8 cellular contexts compared by ENCODE assay signal in the genomic region with DNA sequence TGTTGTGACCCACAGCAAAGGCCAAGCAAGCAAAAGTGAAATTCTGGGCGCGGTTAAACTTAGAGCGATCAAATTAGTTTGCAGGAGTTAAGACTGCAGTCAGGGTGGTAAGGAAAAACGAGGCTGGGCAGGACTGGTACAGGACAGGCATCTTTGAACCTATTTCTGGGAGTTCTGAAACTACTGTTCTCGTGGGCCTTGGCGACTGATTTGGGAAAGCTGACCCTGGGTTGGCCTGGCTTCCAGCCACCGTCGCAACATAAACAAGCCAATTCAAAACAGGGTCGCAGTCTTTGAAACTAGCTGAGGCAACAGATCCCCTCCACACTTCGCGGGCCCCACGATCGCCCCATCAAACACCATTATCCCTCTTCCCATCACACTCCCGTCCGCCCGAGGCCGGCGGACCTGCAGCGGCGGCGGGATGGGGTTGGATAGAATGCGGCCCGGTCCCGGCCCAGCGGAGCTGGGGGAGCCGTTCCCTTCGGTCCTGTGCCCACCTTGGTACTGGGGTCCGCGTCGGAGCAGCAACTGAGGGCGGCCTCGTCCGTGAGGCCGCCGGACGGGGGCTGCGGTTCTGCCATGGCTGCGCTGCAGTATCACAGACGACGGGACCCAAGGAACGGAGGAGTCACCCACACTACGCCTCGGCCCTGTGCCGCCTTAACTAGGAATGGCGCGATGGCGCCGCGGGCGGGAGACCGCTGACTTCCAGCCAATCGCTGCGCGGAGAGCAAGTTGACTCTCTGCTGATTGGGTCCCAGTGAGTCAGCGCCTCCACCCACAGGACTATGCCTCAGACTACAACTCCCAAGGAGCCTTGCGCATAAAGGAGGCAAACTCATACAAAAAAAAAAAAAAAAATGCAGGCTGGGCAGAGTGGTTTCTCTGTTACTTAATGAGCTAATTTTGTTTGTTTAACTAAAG. TPM values are rescaled to one million over a fixed set of nuclear protein-coding genes. Genes with fewer than 3 reads are reported as not detected.
DNase-seq lines count a peak whose midpoint lies in the region; ATAC-seq and TF ChIP-seq lines count a peak whose summit lies in the region.

A gene (minus strand): TSS at position 675 of the 927 bp plus-strand sequence. CDS start 91 bp downstream, at position 584.

- 2% methylated on average over 56 of the region's 56 CpGs for WGBS in smooth muscle cell (ENCODE audit: low lambda C conversion rate)

- CTCF ChIA-PET in activated B cell treated with CpG ODN at 0.5 μM for 24 hours (lab: Charles Lee) = interaction anchor here (0.6 kb wide), 1 partner anchor 222 kb away, joined by 3 read pairs; no protein-coding TSS in a partner anchor

- H3K9ac ChIP-seq in smooth muscle cell (ENCODE audit: low read depth) = peak within 1 kb of the TSS; percentile 88

- H3K27ac ChIP-seq in caudate nucleus (ENCODE audit: low read depth, low read length) (peak within 1 kb of the TSS; percentile 68), smooth muscle cell (ENCODE audit: low read depth) (peak within 1 kb of the TSS; percentile 75)

- H3K27ac Mint-ChIP-seq in activated B cell treated with CpG ODN at 0.5 μM for 24 hours = peak within 1 kb of the TSS; percentile 92

- peaks cover 39% of the 10 kb centered on the region for H3K79me2 ChIP-seq in smooth muscle cell (ENCODE audit: low read depth)

- in situ Hi-C loops in GM18951 (cut with MboI; ENCODE audit: low sequenced_read_pairs, unreplicated experiment) = no loop called here

- H4K20me1 ChIP-seq in smooth muscle cell (ENCODE audit: low read depth) = peaks cover 22% of the 10 kb centered on the region

- H3K27me3 ChIP-seq in smooth muscle cell (ENCODE audit: low read depth) = no peaks in the 10 kb centered on the region

- peak within 1 kb of the TSS; percentile 92 for H3K4me3 Mint-ChIP-seq in activated B cell treated with CpG ODN at 0.5 μM for 24 hours

- H3K9me3 ChIP-seq in smooth muscle cell (replicated peaks; ENCODE audit: low read depth) = no peaks in the 10 kb centered on the region

- POLR2A ChIA-PET in activated B cell treated with CpG ODN at 0.5 μM for 24 hours (lab: Charles Lee) = interaction anchor here (0.6 to 2.1 kb wide), 12 partner anchors 8 to 997 kb away, joined by 3 to 11 read pairs (median 4); a partner anchor contains a TSS

- peak; percentile 85 for TF ChIP-seq POLR2A in GM18951 (IDR thresholded peaks at IDR 0.05; ENCODE audit: extremely low read depth, insufficient read depth, insufficient read length)

- H3F3A ChIP-seq in smooth muscle cell (ENCODE audit: low read depth) = no peaks in the 10 kb centered on the region

- intact Hi-C loops in activated B cell treated with CpG ODN at 0.5 μM for 24 hours (cut with micrococcal nuclease) = loop anchor here (1.0 to 2.0 kb wide), 2 partner anchors 14 to 63 kb away; a partner anchor contains a TSS

- peak within 1 kb of the TSS; percentile 85 for H3K4me2 ChIP-seq in smooth muscle cell

- peaks cover 4% of the 10 kb centered on the region for H3K4me1 ChIP-seq in smooth muscle cell (ENCODE audit: low read depth)

- no peaks in the 10 kb centered on the region for H3K36me3 ChIP-seq in smooth muscle cell (ENCODE audit: low read depth)

- peaks cover 7% of the 10 kb centered on the region for H3K27me3 Mint-ChIP-seq in activated B cell treated with CpG ODN at 0.5 μM for 24 hours

- TF ChIP-seq CTCF in activated B cell treated with CpG ODN at 0.5 μM for 24 hours (IDR thresholded peaks at IDR 0.05) (no peak), smooth muscle cell (IDR thresholded peaks at IDR 0.05; ENCODE audit: borderline replicate concordance, insufficient read depth, poor library complexity, severe bottlenecking) (no peak)

- H3K36me3 Mint-ChIP-seq in activated B cell treated with CpG ODN at 0.5 μM for 24 hours (ENCODE audit: low read depth) = peaks cover 20% of the 10 kb centered on the region

- DNase-seq in AG08395 (ENCODE audit: low spot score) = peak; percentile 99
- peak; percentile 97 for DNase-seq in NCI-H345 (lab: John Stamatoyannopoulos, UW)
- peak; percentile 85 for DNase-seq in activated B cell treated with CpG ODN at 0.5 μM for 24 hours
- peak; percentile 71 to 99 (median 97) for DNase-seq in caudate nucleus (lab: John Stamatoyannopoulos, UW)
- peak; percentile 100 for DNase-seq in iPS-NIHi7 (ENCODE audit: extremely low spot score)
- peak; percentile 78 for DNase-seq in smooth muscle cell (lab: John Stamatoyannopoulos, UW; ENCODE audit: unreplicated experiment)

- H3K4me1 Mint-ChIP-seq in activated B cell treated with CpG ODN at 0.5 μM for 24 hours = peaks cover 17% of the 10 kb centered on the region

- peak within 1 kb of the TSS; percentile 71 for H2AFZ ChIP-seq in smooth muscle cell (ENCODE audit: low read depth)

- ATAC-seq in HG03196 (IDR thresholded peaks at IDR 0.05; ENCODE audit: unreplicated experiment) (peak; percentile 99), activated B cell treated with CpG ODN at 0.5 μM for 24 hours (ENCODE audit: low read depth) (peak; percentile 99)

- H3K9me3 Mint-ChIP-seq in activated B cell treated with CpG ODN at 0.5 μM for 24 hours = peaks cover 12% of the 10 kb centered on the region

- H3K4me3 ChIP-seq in smooth muscle cell = peak within 1 kb of the TSS; percentile 72

RNA-seq across cellular contexts. Expression of the gene that starts here (rescaled TPM):
- total RNA-seq in activated B cell treated with CpG ODN at 0.5 μM for 24 hours (52.0 and 52.4 TPM in 2 replicates), smooth muscle cell (204 and 224 TPM in 2 replicates)
- 143 and 147 TPM in 2 replicates for polyA plus RNA-seq in smooth muscle cell

Comparison
In these comparisons a context has a peak if more than half of its experiments do, and no peak if none do; other contexts are left out.
1. Peak in every context shown above with its lines: DNase-seq, ATAC-seq, H3K4me3 ChIP-seq and H3K27ac ChIP-seq.